In the genomic region with DNA sequence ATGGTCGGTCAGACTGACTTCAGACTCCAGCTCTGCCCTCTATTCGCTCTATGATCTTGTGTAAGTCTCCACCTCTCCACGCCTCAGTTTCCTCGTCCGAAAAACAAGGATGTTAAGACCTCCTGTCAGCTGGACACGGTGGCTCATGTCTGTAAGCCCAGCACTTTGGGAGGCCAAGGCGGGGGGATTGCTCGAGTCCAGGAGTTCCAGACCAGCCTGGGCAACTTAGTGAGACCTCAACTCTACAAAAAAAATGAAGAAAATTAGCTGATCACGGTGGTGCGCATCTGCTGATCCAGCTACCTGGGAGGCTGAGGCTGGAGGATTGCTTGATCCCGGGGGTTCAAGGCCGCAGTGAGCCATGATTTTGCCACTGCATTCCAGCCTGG, we compare ENCODE assay signal across 19 cellular contexts. TPM values are rescaled to one million over a fixed set of nuclear protein-coding genes. Genes with fewer than 3 reads are reported as not detected.
"Had no signal": no experiment of that assay in that cellular context is flagged by ENCODE, and none has a peak within 500 bp of the region (broad histone marks: within the 10 kb centered on the region; RNA-seq: fewer than 3 reads in every experiment).

No MANE protein-coding gene starts in this region.

- H3K4me3 Mint-ChIP-seq: activated naive CD4-positive, alpha-beta T cell treated with anti-CD3 and anti-CD28 coated beads for 36 hours; activated naive CD8-positive, alpha-beta T cell treated with anti-CD3 and anti-CD28 coated beads, Interleukin-2, amount 50 U/mL, for 24 hours; activated T-helper 17 cell treated with anti-CD3 and anti-CD28 coated beads, Interleukin-2, amount 50 U/mL, for 72 hours; nephron progenitor cell; stimulated activated effector memory CD8-positive, alpha-beta T cell treated with anti-CD3 and anti-CD28 coated beads, Interleukin-12 subunit alpha, Interleukin-12 subunit beta, amount 100 ng/mL, for 72 hours; T-helper 2 cell treated with Interferon-gamma antibody and Interleukin-4, amounts not matched to agents 5 μg/mL and 100 μg/mL, for 36 hours had no signal

- DNase-seq: activated CD4-positive, alpha-beta T cell treated with anti-CD3 and anti-CD28 coated beads, Interleukin-2, amount 50 U/mL, for 1 hour; activated CD4-positive, CD25-positive, alpha-beta regulatory T cell; activated naive CD4-positive, alpha-beta T cell treated with anti-CD3 and anti-CD28 coated beads for 36 hours; activated naive CD8-positive, alpha-beta T cell treated with anti-CD3 and anti-CD28 coated beads, Interleukin-2, amount 50 U/mL, for 24 hours; activated T-cell treated with anti-CD3 and anti-CD28 coated beads for 4 hours; hypothalamus; kidney; mesenchymal stem cell; nephron progenitor cell; stimulated activated CD4-positive, alpha-beta T cell treated with anti-CD3 and anti-CD28 coated beads, Interleukin-12 subunit alpha, Interleukin-12 subunit beta, amount 100 ng/mL, for 4 hours; SW 1271 had no signal

- ATAC-seq: activated naive CD8-positive, alpha-beta T cell treated with anti-CD3 and anti-CD28 coated beads, Interleukin-2, amount 50 U/mL, for 24 hours; activated T-helper 17 cell treated with anti-CD3 and anti-CD28 coated beads, Interleukin-2, amount 50 U/mL, for 72 hours; esophagus mucosa; stimulated activated effector memory CD8-positive, alpha-beta T cell treated with anti-CD3 and anti-CD28 coated beads, Interleukin-12 subunit alpha, Interleukin-12 subunit beta, amount 100 ng/mL, for 72 hours had no signal

- H3K4me1 Mint-ChIP-seq: activated naive CD8-positive, alpha-beta T cell treated with anti-CD3 and anti-CD28 coated beads, Interleukin-2, amount 50 U/mL, for 24 hours; activated T-helper 17 cell treated with anti-CD3 and anti-CD28 coated beads, Interleukin-2, amount 50 U/mL, for 72 hours had no signal

- H3K36me3 ChIP-seq: ascending aorta, thyroid gland had no signal

- H3K27ac ChIP-seq: ascending aorta had no signal

- H3K27me3 ChIP-seq: ascending aorta, thyroid gland had no signal

- H3K9me3 Mint-ChIP-seq: activated naive CD4-positive, alpha-beta T cell treated with anti-CD3 and anti-CD28 coated beads for 36 hours; activated naive CD8-positive, alpha-beta T cell treated with anti-CD3 and anti-CD28 coated beads, Interleukin-2, amount 50 U/mL, for 24 hours; activated T-helper 17 cell treated with anti-CD3 and anti-CD28 coated beads, Interleukin-2, amount 50 U/mL, for 72 hours; nephron progenitor cell; stimulated activated effector memory CD8-positive, alpha-beta T cell treated with anti-CD3 and anti-CD28 coated beads, Interleukin-12 subunit alpha, Interleukin-12 subunit beta, amount 100 ng/mL, for 72 hours; T-helper 2 cell treated with Interferon-gamma antibody and Interleukin-4, amounts not matched to agents 5 μg/mL and 100 μg/mL, for 36 hours had no signal

- H3K36me3 Mint-ChIP-seq: stimulated activated effector memory CD8-positive, alpha-beta T cell treated with anti-CD3 and anti-CD28 coated beads, Interleukin-12 subunit alpha, Interleukin-12 subunit beta, amount 100 ng/mL, for 72 hours had no signal

- H3K9me3 ChIP-seq: ascending aorta, thyroid gland had no signal

- H3K27ac Mint-ChIP-seq: activated naive CD4-positive, alpha-beta T cell treated with anti-CD3 and anti-CD28 coated beads for 36 hours; activated naive CD8-positive, alpha-beta T cell treated with anti-CD3 and anti-CD28 coated beads, Interleukin-2, amount 50 U/mL, for 24 hours; activated T-helper 17 cell treated with anti-CD3 and anti-CD28 coated beads, Interleukin-2, amount 50 U/mL, for 72 hours; nephron progenitor cell; stimulated activated effector memory CD8-positive, alpha-beta T cell treated with anti-CD3 and anti-CD28 coated beads, Interleukin-12 subunit alpha, Interleukin-12 subunit beta, amount 100 ng/mL, for 72 hours; T-helper 2 cell treated with Interferon-gamma antibody and Interleukin-4, amounts not matched to agents 5 μg/mL and 100 μg/mL, for 36 hours had no signal

- H3K4me3 ChIP-seq: ascending aorta, thyroid gland had no signal

RNA-seq across cellular contexts. Expression of gene GABRP, which starts 36.6 kb away (rescaled TPM):
- total RNA-seq: activated CD8-positive, alpha-beta memory T cell treated with anti-CD3 and anti-CD28 coated beads for 36 hours; activated naive CD4-positive, alpha-beta T cell treated with anti-CD3 and anti-CD28 coated beads for 36 hours; activated T-helper 17 cell treated with anti-CD3 and anti-CD28 coated beads, Interleukin-2, amount 50 U/mL, for 72 hours; bronchial epithelial cell; thyroid gland had no signal
